Comparison of ENCODE assay signal across 2 cellular contexts in the genomic region with DNA sequence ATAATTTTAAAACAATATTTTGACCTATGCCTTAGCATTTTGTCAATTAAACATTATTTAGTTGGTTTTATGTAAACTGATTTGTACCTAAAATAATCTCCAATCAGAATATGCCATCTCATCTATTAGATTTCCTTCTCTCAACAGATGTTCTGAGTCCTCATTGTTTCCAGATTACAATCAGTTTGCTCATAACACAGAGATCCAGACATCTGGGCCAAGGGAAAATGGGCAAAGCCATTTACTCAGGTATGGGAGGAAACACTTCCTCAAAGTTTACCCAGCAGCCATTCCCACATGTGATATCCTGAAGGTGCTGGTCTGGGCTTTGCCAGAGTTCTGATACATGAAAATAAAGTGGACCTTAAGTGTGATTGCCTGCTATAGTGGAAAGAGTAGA.
TF ChIP-seq lines count a peak whose summit lies in the region.

No MANE protein-coding gene starts in this region.

TF ChIP-seq in IMR-90, 13 proteins besides CTCF, POLR2A, EP300 and RAD21:
- no peak for TF ChIP-seq NFE2L2 (IDR thresholded peaks at IDR 0.05; ENCODE audit: low read depth, low read length)
- no peak for TF ChIP-seq BHLHE40 (IDR thresholded peaks at IDR 0.05; ENCODE audit: low read depth, low read length)
- no peak for TF ChIP-seq MAZ (IDR thresholded peaks at IDR 0.05; ENCODE audit: borderline replicate concordance, low read depth, low read length)
- TF ChIP-seq ELK1 (IDR thresholded peaks at IDR 0.05; ENCODE audit: borderline replicate concordance, low read depth, low read length): no peak
- TF ChIP-seq FOS (IDR thresholded peaks at IDR 0.05; ENCODE audit: low read depth, low read length): no peak
- TF ChIP-seq, protein P1, sequence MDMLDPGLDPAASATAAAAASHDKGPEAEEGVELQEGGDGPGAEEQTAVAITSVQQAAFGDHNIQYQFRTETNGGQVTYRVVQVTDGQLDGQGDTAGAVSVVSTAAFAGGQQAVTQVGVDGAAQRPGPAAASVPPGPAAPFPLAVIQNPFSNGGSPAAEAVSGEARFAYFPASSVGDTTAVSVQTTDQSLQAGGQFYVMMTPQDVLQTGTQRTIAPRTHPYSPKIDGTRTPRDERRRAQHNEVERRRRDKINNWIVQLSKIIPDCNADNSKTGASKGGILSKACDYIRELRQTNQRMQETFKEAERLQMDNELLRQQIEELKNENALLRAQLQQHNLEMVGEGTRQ (IDR thresholded peaks at IDR 0.05; ENCODE audit: low read depth, low read length): no peak
- no peak for TF ChIP-seq MAFK (IDR thresholded peaks at IDR 0.05; ENCODE audit: low read depth, low read length)
- no peak for TF ChIP-seq MXI1 (IDR thresholded peaks at IDR 0.05; ENCODE audit: borderline replicate concordance, low read depth, low read length)
- no peak for TF ChIP-seq RCOR1 (IDR thresholded peaks at IDR 0.05; ENCODE audit: insufficient replicate concordance, low read length)
- no peak for TF ChIP-seq RFX5 (IDR thresholded peaks at IDR 0.05; ENCODE audit: low read depth, low read length)
- no peak for TF ChIP-seq SMC3 (IDR thresholded peaks at IDR 0.05; ENCODE audit: low read depth, low read length)
- TF ChIP-seq CEBPB (IDR thresholded peaks at IDR 0.05; ENCODE audit: low read depth, low read length): no peak
- TF ChIP-seq CHD1 (IDR thresholded peaks at IDR 0.05; ENCODE audit: low read depth, low read length): no peak

TF ChIP-seq in SK-N-SH, 30 proteins besides CTCF, POLR2A, EP300 and RAD21:
- TF ChIP-seq RCOR1 (IDR thresholded peaks at IDR 0.05; ENCODE audit: low read length) (no peak), GATA2 (CRISPR knock-in tag; IDR thresholded peaks at IDR 0.05) (peak; percentile 74), SIN3A (IDR thresholded peaks at IDR 0.05; ENCODE audit: borderline replicate concordance, low read depth, low read length) (no peak)
